In genomic region chr12:25372002-25372401, GRCh38 we compare ENCODE assay signal across 17 cellular contexts.
DNase-seq lines count a peak whose midpoint lies in the region; ATAC-seq and TF ChIP-seq lines count a peak whose summit lies in the region.
"Had no signal": no experiment of that assay in that cellular context is flagged by ENCODE, and none has a peak within 500 bp of the region (broad histone marks: within the 10 kb centered on the region; RNA-seq: fewer than 3 reads in every experiment).

No MANE protein-coding gene starts in this region.

- H3K4me3 ChIP-seq in adipocyte (ENCODE audit: low read length): no peak overlapping the region
- H3K4me3 ChIP-seq: A549, GM23338 had no signal

- no peaks in the 10 kb centered on the region for H3K36me3 ChIP-seq in adipocyte (ENCODE audit: control insufficient read depth, insufficient read depth, low read length, severe bottlenecking)
- H3K36me3 ChIP-seq: BE2C had no signal

- H3K27me3 Mint-ChIP-seq in chondrocyte (ENCODE audit: low read depth): no peaks in the 10 kb centered on the region
- H3K27me3 Mint-ChIP-seq in stimulated activated naive CD8-positive, alpha-beta T cell treated with anti-CD3 and anti-CD28 coated beads, Interleukin-15, Interleukin-2, amounts not matched to agents 100 ng/mL and 50 ng/mL, for 24 hours: no peaks in the 10 kb centered on the region
- no peaks in the 10 kb centered on the region for H3K27me3 Mint-ChIP-seq in osteocyte (ENCODE audit: unreplicated experiment)
- H3K27me3 Mint-ChIP-seq: CD4-positive, alpha-beta memory T cell had no signal

- H3K27ac Mint-ChIP-seq in chondrocyte (ENCODE audit: unreplicated experiment) (peak overlapping the region; percentile 47), osteocyte (ENCODE audit: unreplicated experiment) (no peak overlapping the region)
- H3K27ac Mint-ChIP-seq in stimulated activated naive CD8-positive, alpha-beta T cell treated with anti-CD3 and anti-CD28 coated beads, Interleukin-15, Interleukin-2, amounts not matched to agents 100 ng/mL and 50 ng/mL, for 24 hours: peak overlapping the region; percentile 31
- H3K27ac Mint-ChIP-seq: GM23338 had no signal

- no peaks in the 10 kb centered on the region for H3K27me3 ChIP-seq in adipocyte (replicated peaks; ENCODE audit: control insufficient read depth, insufficient read depth, low read length)
- H3K27me3 ChIP-seq: BE2C had no signal

- H3K9me3 Mint-ChIP-seq in chondrocyte (ENCODE audit: low read depth) (no peaks in the 10 kb centered on the region), osteocyte (ENCODE audit: unreplicated experiment) (no peaks in the 10 kb centered on the region)
- no peaks in the 10 kb centered on the region for H3K9me3 Mint-ChIP-seq in stimulated activated naive CD8-positive, alpha-beta T cell treated with anti-CD3 and anti-CD28 coated beads, Interleukin-15, Interleukin-2, amounts not matched to agents 100 ng/mL and 50 ng/mL, for 24 hours
- H3K9me3 Mint-ChIP-seq: CD4-positive, alpha-beta memory T cell had no signal

- no peak for ATAC-seq in HG03097 (IDR thresholded peaks at IDR 0.05; ENCODE audit: low FRiP score, unreplicated experiment)
- ATAC-seq: A549, GM23338, HepG2 had no signal

- H3K4me1 ChIP-seq in adipocyte (ENCODE audit: control insufficient read depth, insufficient read depth, low read length): no peaks in the 10 kb centered on the region
- H3K4me1 ChIP-seq: A549, BE2C had no signal

- TF ChIP-seq CTCF in chondrocyte (IDR thresholded peaks at IDR 0.05) (no peak), osteocyte (IDR thresholded peaks at IDR 0.05) (no peak)

- H3K4me1 Mint-ChIP-seq in chondrocyte (ENCODE audit: low read depth): peaks cover 10% of the 10 kb centered on the region
- H3K4me1 Mint-ChIP-seq in stimulated activated naive CD8-positive, alpha-beta T cell treated with anti-CD3 and anti-CD28 coated beads, Interleukin-15, Interleukin-2, amounts not matched to agents 100 ng/mL and 50 ng/mL, for 24 hours (ENCODE audit: low read depth): peaks cover 38% of the 10 kb centered on the region
- H3K4me1 Mint-ChIP-seq in osteocyte (ENCODE audit: unreplicated experiment): peaks cover 1% of the 10 kb centered on the region

- H3K9me3 ChIP-seq in adipocyte (ENCODE audit: control insufficient read depth, low read length): no peaks in the 10 kb centered on the region
- H3K9me3 ChIP-seq: A549, BE2C had no signal

- DNase-seq in adipocyte (ENCODE audit: low read depth): peak; percentile 22
- no peak for DNase-seq in chondrocyte (ENCODE audit: low spot score)
- peak; percentile 11 for DNase-seq in myocyte (ENCODE audit: low read depth)
- no peak for DNase-seq in osteocyte (ENCODE audit: extremely low spot score, unreplicated experiment)
- DNase-seq in activated T-cell treated with anti-CD3 and anti-CD28 coated beads for 4 hours: no peak
- DNase-seq: BE2C; CD4-positive, alpha-beta memory T cell; COR-L47; DMS153; DMS79 treated with DMSO at 0.1 percent for 48 hours; EL; H7 had no signal

- no peak overlapping the region for H3K9ac ChIP-seq in adipocyte (ENCODE audit: low read length)

- no peaks in the 10 kb centered on the region for H3K36me3 Mint-ChIP-seq in chondrocyte (ENCODE audit: low read depth)
- H3K36me3 Mint-ChIP-seq in stimulated activated naive CD8-positive, alpha-beta T cell treated with anti-CD3 and anti-CD28 coated beads, Interleukin-15, Interleukin-2, amounts not matched to agents 100 ng/mL and 50 ng/mL, for 24 hours (ENCODE audit: low read depth): no peaks in the 10 kb centered on the region
- no peaks in the 10 kb centered on the region for H3K36me3 Mint-ChIP-seq in osteocyte (ENCODE audit: unreplicated experiment)
- H3K36me3 Mint-ChIP-seq: CD4-positive, alpha-beta memory T cell had no signal

- no peak overlapping the region for H3K4me3 Mint-ChIP-seq in chondrocyte (ENCODE audit: unreplicated experiment)
- no peak overlapping the region for H3K4me3 Mint-ChIP-seq in stimulated activated naive CD8-positive, alpha-beta T cell treated with anti-CD3 and anti-CD28 coated beads, Interleukin-15, Interleukin-2, amounts not matched to agents 100 ng/mL and 50 ng/mL, for 24 hours
- H3K4me3 Mint-ChIP-seq in osteocyte (ENCODE audit: unreplicated experiment): no peak overlapping the region
- H3K4me3 Mint-ChIP-seq: CD4-positive, alpha-beta memory T cell; GM23338 had no signal

Comparison
In these comparisons a context has a peak if more than half of its experiments do, and no peak if none do; other contexts are left out.
1. DNase-seq: peak in adipocyte (single experiment) and myocyte (single experiment); none in chondrocyte (single experiment), osteocyte (single experiment) and activated T-cell treated with anti-CD3 and anti-CD28 coated beads for 4 hours (single experiment).